ENCODE assay signal across 17 cellular contexts in genomic region chr1:19089524-19089923, GRCh38.
"Had no signal": no experiment of that assay in that cellular context is flagged by ENCODE, and none has a peak within 500 bp of the region (broad histone marks: within the 10 kb centered on the region; RNA-seq: fewer than 3 reads in every experiment).

No MANE protein-coding gene starts in this region.

- H3K4me1 Mint-ChIP-seq: memory B cell had no signal

- H3K9me3 ChIP-seq: stomach, testis, upper lobe of right lung had no signal

- H3K27me3 Mint-ChIP-seq: activated naive CD8-positive, alpha-beta T cell treated with anti-CD3 and anti-CD28 coated beads, Interleukin-2, amount 10 ng/mL, durations not matched to agents 7 days and 5 days; effector memory CD8-positive, alpha-beta T cell; memory B cell; T-cell had no signal

- H3K4me3 Mint-ChIP-seq: activated naive CD8-positive, alpha-beta T cell treated with anti-CD3 and anti-CD28 coated beads, Interleukin-2, amount 10 ng/mL, durations not matched to agents 7 days and 5 days; effector memory CD8-positive, alpha-beta T cell; memory B cell; T-cell had no signal

- H3K27me3 ChIP-seq: cardiac muscle cell, hepatocyte, stomach, testis, upper lobe of right lung had no signal

- H3K9me3 Mint-ChIP-seq: activated naive CD8-positive, alpha-beta T cell treated with anti-CD3 and anti-CD28 coated beads, Interleukin-2, amount 10 ng/mL, durations not matched to agents 7 days and 5 days; effector memory CD8-positive, alpha-beta T cell; memory B cell; T-cell had no signal

- ATAC-seq: effector memory CD8-positive, alpha-beta T cell; SK-N-SH treated with all-trans-retinoic acid at 6 μM for 48 hours; T-cell; upper lobe of right lung had no signal

- DNase-seq: activated CD4-positive, alpha-beta T cell treated with anti-CD3 and anti-CD28 coated beads, Interleukin-2, amount 50 U/mL, for 4 hours; activated CD4-positive, CD25-positive, alpha-beta regulatory T cell treated with anti-CD3 and anti-CD28 coated beads, Interleukin-2, amount 50 U/mL, for 72 hours; activated gamma-delta T cell; activated naive CD8-positive, alpha-beta T cell treated with anti-CD3 and anti-CD28 coated beads, Interleukin-2, amount 10 ng/mL, durations not matched to agents 7 days and 5 days; activated T-cell treated with anti-CD3 and anti-CD28 coated beads for 4 hours; amygdala; effector memory CD8-positive, alpha-beta T cell; foreskin fibroblast; occipital lobe; stomach; T-cell; testis; upper lobe of right lung had no signal

- H3K27ac ChIP-seq: cardiac muscle cell, hepatocyte, testis, upper lobe of right lung had no signal

- H3K27ac Mint-ChIP-seq: activated naive CD8-positive, alpha-beta T cell treated with anti-CD3 and anti-CD28 coated beads, Interleukin-2, amount 10 ng/mL, durations not matched to agents 7 days and 5 days; T-cell had no signal

- H3K4me1 ChIP-seq: testis had no signal

- H3K4me3 ChIP-seq: cardiac muscle cell, hepatocyte, stomach, testis, upper lobe of right lung had no signal
